ENCODE assay signal across 18 cellular contexts in genomic region chr2:19261061-19261460, GRCh38.
DNase-seq lines count a peak whose midpoint lies in the region; ATAC-seq and TF ChIP-seq lines count a peak whose summit lies in the region.
"Had no signal": no experiment of that assay in that cellular context is flagged by ENCODE, and none has a peak within 500 bp of the region (broad histone marks: within the 10 kb centered on the region; RNA-seq: fewer than 3 reads in every experiment).

No MANE protein-coding gene starts in this region.

- ATAC-seq in IMR-90 (ENCODE audit: low read depth): peak; percentile 44
- ATAC-seq: A549; CD8-positive, alpha-beta T cell had no signal

- H3K27me3 ChIP-seq in IMR-90 (ENCODE audit: control insufficient read depth, insufficient read depth, low read length): no peaks in the 10 kb centered on the region
- no peaks in the 10 kb centered on the region for H3K27me3 ChIP-seq in spleen (replicated peaks in 1 of 7)
- H3K27me3 ChIP-seq in H7 (ENCODE audit: control insufficient read depth, insufficient read depth, low read length): no peaks in the 10 kb centered on the region
- H3K27me3 ChIP-seq: BLaER1 treated with 17β-estradiol and CSF1 and Interleukin-3, amounts not matched to agents 10 nM and 100 nM had no signal

- no peak overlapping the region for H4K91ac ChIP-seq in IMR-90 (ENCODE audit: insufficient read depth, low read depth, low read length)

- no peak overlapping the region for H4K5ac ChIP-seq in IMR-90 (ENCODE audit: low read depth, low read length)

- H2AFZ ChIP-seq in IMR-90 (replicated peaks; ENCODE audit: low read length, poor library complexity): no peak overlapping the region

- H3K9me1 ChIP-seq in IMR-90 (ENCODE audit: insufficient read depth, low read length): no peaks in the 10 kb centered on the region; the same call in none of the 2 replicates

- intact Hi-C loops in IMR-90 (cut with micrococcal nuclease): no loop called here
- intact Hi-C loops in spleen (cut with DNase I; ENCODE audit: low total_unique reads): no loop called here

- in situ Hi-C loops in IMR-90 (cut with MboI; ENCODE audit: low sequenced_read_pairs): no loop called here
- in situ Hi-C loops in astrocyte of the spinal cord (cut with HindIII; ENCODE audit: low sequenced_read_pairs): no loop called here

- no peak overlapping the region for H3K4me2 ChIP-seq in IMR-90 (ENCODE audit: low read depth, low read length)
- H3K4me2 ChIP-seq: A549; BLaER1 treated with 17β-estradiol and CSF1 and Interleukin-3, amounts not matched to agents 10 nM and 100 nM had no signal

- WGBS in IMR-90 (ENCODE audit: extremely low coverage in 2 of 2, insufficient read length in 1 of 2), 2 experiments: 0% methylated on average over 1 of the region's 4 CpGs; no CpG with 5 or more reads in 1 of the 2 experiments
- 88 to 95% (median 89%) methylated on average over 4 of the region's 4 CpGs for WGBS in spleen, 5 donors

- DNase-seq in IMR-90: peak; percentile 53
- DNase-seq in amniotic epithelial cell (ENCODE audit: low read depth): peak; percentile 81
- peak; percentile 5 for DNase-seq in astrocyte of the spinal cord (ENCODE audit: low read depth, low spot score)
- peak; percentile 26 for DNase-seq in fibroblast of mammary gland (ENCODE audit: low read depth)
- no peak for DNase-seq in spleen
- no peak for DNase-seq in H7
- DNase-seq in NCI-H345 treated with DMSO at 0.1 percent for 48 hours (lab: John Stamatoyannopoulos, UW; ENCODE audit: unreplicated experiment): no peak
- DNase-seq: AML-193; Caco-2; Calu3; CD4-positive, alpha-beta T cell; CD8-positive, alpha-beta T cell; DMS79 treated with DMSO at 0.1 percent for 48 hours; GF-D8 had no signal

- H3K9me3 ChIP-seq in IMR-90 (ENCODE audit: control insufficient read depth, insufficient read depth, low read length) (no peaks in the 10 kb centered on the region), spleen (peaks cover 0 to 8% (median 0%) of the 10 kb centered on the region in 8 donors)
- H3K9me3 ChIP-seq: Caco-2 had no signal

- H4K20me1 ChIP-seq in IMR-90 (ENCODE audit: insufficient read depth, low read length): no peaks in the 10 kb centered on the region
- H4K20me1 ChIP-seq: BLaER1 treated with 17β-estradiol and CSF1 and Interleukin-3, amounts not matched to agents 10 nM and 100 nM had no signal

- H3K23ac ChIP-seq in IMR-90 (ENCODE audit: low read depth, low read length): no peak overlapping the region

- H2AK9ac ChIP-seq in IMR-90 (replicated peaks; ENCODE audit: low read depth, low read length, poor library complexity): no peak overlapping the region

- no peak overlapping the region for H3K27ac ChIP-seq in IMR-90 (ENCODE audit: insufficient read depth, low read length)
- H3K27ac ChIP-seq in spleen: no peak overlapping the region
- H3K27ac ChIP-seq: 22Rv1; A549; BLaER1 treated with 17β-estradiol and CSF1 and Interleukin-3, amounts not matched to agents 10 nM and 100 nM; C4-2B had no signal

- no peak for TF ChIP-seq RAD21 in IMR-90 (IDR thresholded peaks at IDR 0.05; ENCODE audit: low read length)

- H3K4me1 ChIP-seq in IMR-90 (ENCODE audit: control insufficient read depth, insufficient read depth, low read length): peaks cover 2% of the 10 kb centered on the region
- H3K4me1 ChIP-seq in spleen: no peaks in the 10 kb centered on the region
- H3K4me1 ChIP-seq: BLaER1 treated with 17β-estradiol and CSF1 and Interleukin-3, amounts not matched to agents 10 nM and 100 nM; Caco-2 had no signal

- no peak for TF ChIP-seq POLR2A in IMR-90 (IDR thresholded peaks at IDR 0.05; ENCODE audit: low read depth, low read length)
- TF ChIP-seq POLR2A in spleen (IDR thresholded peaks at IDR 0.05): no peak

- no TSS peak for BruUV-seq in IMR-90 (replicated peaks; lab: Mats Ljungman, UMichigan)

- no peak overlapping the region for H3K14ac ChIP-seq in IMR-90 (replicated peaks; ENCODE audit: low read depth, low read length)

- no peak overlapping the region for H4K8ac ChIP-seq in IMR-90 (ENCODE audit: low read depth in 2 of 2, low read length in 2 of 2)

- no peaks in the 10 kb centered on the region for H3K79me1 ChIP-seq in IMR-90 (ENCODE audit: low read depth in 1 of 2, low read length in 2 of 2)

- no peak overlapping the region for H2BK15ac ChIP-seq in IMR-90 (ENCODE audit: low read depth, low read length)

- H2BK5ac ChIP-seq in IMR-90 (ENCODE audit: low read depth, low read length, poor library complexity, severe bottlenecking): no peak overlapping the region

- H3K36me3 ChIP-seq in IMR-90 (ENCODE audit: control insufficient read depth, insufficient read depth, low read length) (no peaks in the 10 kb centered on the region), spleen (no peaks in the 10 kb centered on the region), H7 (replicated peaks; ENCODE audit: control insufficient read depth, insufficient read depth, low read length) (no peaks in the 10 kb centered on the region)
- H3K36me3 ChIP-seq: BLaER1 treated with 17β-estradiol and CSF1 and Interleukin-3, amounts not matched to agents 10 nM and 100 nM had no signal

- no peak overlapping the region for H2BK20ac ChIP-seq in IMR-90 (ENCODE audit: low read depth, low read length)

- POLR2A ChIA-PET in IMR-90 (lab: Charles Lee; ENCODE audit: unreplicated experiment): no interaction called here

- H3K56ac ChIP-seq in IMR-90 (ENCODE audit: extremely low read depth, insufficient read depth, low read length): no peak overlapping the region

- CTCF ChIA-PET in IMR-90 (lab: Yijun Ruan, JAX): interaction anchor here (1.5 kb wide), 1 partner anchor 13 kb away, joined by 3 read pairs; no protein-coding TSS in a partner anchor

- H3K18ac ChIP-seq in IMR-90 (ENCODE audit: low read depth, low read length): no peak overlapping the region

- H3K4ac ChIP-seq in IMR-90 (ENCODE audit: low read depth, low read length): no peak overlapping the region

- H3K9ac ChIP-seq in IMR-90 (ENCODE audit: low read depth, low read length): no peak overlapping the region
- H3K9ac ChIP-seq: BLaER1 treated with 17β-estradiol and CSF1 and Interleukin-3, amounts not matched to agents 10 nM and 100 nM had no signal

- no peak overlapping the region for H2BK120ac ChIP-seq in IMR-90 (ENCODE audit: low read depth, low read length)

- no peak overlapping the region for H2AK5ac ChIP-seq in IMR-90 (ENCODE audit: low read depth, low read length)

- H3K4me3 ChIP-seq in IMR-90 (ENCODE audit: insufficient read depth, low read depth, low read length) (no peak overlapping the region), astrocyte of the spinal cord (ENCODE audit: low read depth, low read length) (no peak overlapping the region), fibroblast of mammary gland (ENCODE audit: control insufficient read depth, low read depth, low read length) (no peak overlapping the region), spleen (no peak overlapping the region), H7 (ENCODE audit: insufficient read depth, low read depth, low read length) (no peak overlapping the region)
- H3K4me3 ChIP-seq: A549; BLaER1 treated with 17β-estradiol and CSF1 and Interleukin-3, amounts not matched to agents 10 nM and 100 nM had no signal

- TF ChIP-seq CTCF in IMR-90 (conservative IDR thresholded peaks at IDR 0.05; ENCODE audit: low read depth, low read length): no peak
- TF ChIP-seq CTCF in astrocyte of the spinal cord (IDR thresholded peaks at IDR 0.05; ENCODE audit: low read depth, low read length): no peak
- no peak for TF ChIP-seq CTCF in fibroblast of mammary gland (conservative IDR thresholded peaks at IDR 0.05; ENCODE audit: control insufficient read depth, insufficient read depth, low read depth, low read length)
- no peak for TF ChIP-seq CTCF in spleen (IDR thresholded peaks at IDR 0.05 in 8 of 11, conservative IDR thresholded peaks at IDR 0.05 in 3 of 11)

- dilution Hi-C loops in IMR-90 (cut with HindIII; ENCODE audit: low sequenced_read_pairs, unreplicated experiment): no loop called here

TF ChIP-seq in IMR-90, 13 proteins besides CTCF, POLR2A, EP300 and RAD21:
- no peak for TF ChIP-seq CEBPB (IDR thresholded peaks at IDR 0.05; ENCODE audit: low read depth, low read length)
- no peak for TF ChIP-seq CHD1 (IDR thresholded peaks at IDR 0.05; ENCODE audit: low read depth, low read length)
- no peak for TF ChIP-seq BHLHE40 (IDR thresholded peaks at IDR 0.05; ENCODE audit: low read depth, low read length)
- no peak for TF ChIP-seq RFX5 (IDR thresholded peaks at IDR 0.05; ENCODE audit: low read depth, low read length)
- no peak for TF ChIP-seq MAFK (IDR thresholded peaks at IDR 0.05; ENCODE audit: low read depth, low read length)
- TF ChIP-seq USF2 (IDR thresholded peaks at IDR 0.05; ENCODE audit: low read depth, low read length): no peak
- TF ChIP-seq SMC3 (IDR thresholded peaks at IDR 0.05; ENCODE audit: low read depth, low read length): no peak

Comparison
In these comparisons a context has a peak if more than half of its experiments do, and no peak if none do; other contexts are left out.
1. DNase-seq: peak in IMR-90 (single experiment), amniotic epithelial cell (single experiment), astrocyte of the spinal cord (single experiment) and fibroblast of mammary gland (single experiment); none in spleen (single experiment), H7 (single experiment) and NCI-H345 treated with DMSO at 0.1 percent for 48 hours (single experiment).